17 cellular contexts compared by ENCODE assay signal in the genomic region with DNA sequence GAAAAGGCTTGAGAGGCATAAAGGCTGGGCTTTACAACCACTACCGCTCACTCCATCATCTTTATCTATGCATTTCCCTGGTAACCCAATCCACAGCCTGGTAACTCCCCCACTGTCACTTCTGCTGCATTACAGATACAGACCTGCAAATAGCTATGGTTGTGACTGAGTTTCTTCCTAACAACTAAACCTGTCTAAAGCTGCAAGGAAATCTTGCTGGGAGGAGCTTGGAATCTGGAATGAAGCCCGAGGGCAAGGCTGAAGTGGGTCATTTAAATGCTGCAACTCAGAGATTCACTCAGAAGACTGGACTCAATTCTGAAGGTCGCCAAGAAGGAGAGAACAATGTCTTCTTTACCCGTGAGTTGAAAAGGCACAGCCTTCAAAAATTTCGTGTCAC. TPM values are rescaled to one million over a fixed set of nuclear protein-coding genes. Genes with fewer than 3 reads are reported as not detected.
DNase-seq lines count a peak whose midpoint lies in the region; ATAC-seq lines count a peak whose summit lies in the region.
"Had no signal": no experiment of that assay in that cellular context is flagged by ENCODE, and none has a peak within 500 bp of the region (broad histone marks: within the 10 kb centered on the region; RNA-seq: fewer than 3 reads in every experiment).

A gene with protein sequence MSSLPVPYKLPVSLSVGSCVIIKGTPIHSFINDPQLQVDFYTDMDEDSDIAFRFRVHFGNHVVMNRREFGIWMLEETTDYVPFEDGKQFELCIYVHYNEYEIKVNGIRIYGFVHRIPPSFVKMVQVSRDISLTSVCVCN (plus strand): TSS at position 301 of the 400 bp plus-strand sequence. CDS start 45 bp downstream, at position 346.

- no peak within 1 kb of the TSS for H2AFZ ChIP-seq in neuronal stem cell (ENCODE audit: low read length)

- H3K79me1 ChIP-seq in neuronal stem cell (ENCODE audit: low read depth, low read length) = no peaks in the 10 kb centered on the region

- H4K8ac ChIP-seq in neuronal stem cell (ENCODE audit: low read depth, low read length) = peak within 1 kb of the TSS; percentile 1

- H2BK15ac ChIP-seq in neuronal stem cell (ENCODE audit: low read length) = no peak within 1 kb of the TSS

- DNase-seq in DMS79 treated with DMSO at 0.1 percent for 48 hours (lab: John Stamatoyannopoulos, UW) (peak; percentile 27), NCI-H2029 treated with DMSO at 0.1 percent for 48 hours (lab: John Stamatoyannopoulos, UW) (peak; percentile 5), OCI-M1 (lab: John Stamatoyannopoulos, UW) (peak; percentile 57), neuronal stem cell (ENCODE audit: low spot score) (no peak), NCI-H446 (lab: John Stamatoyannopoulos, UW) (no peak), dedifferentiated amniotic fluid mesenchymal stem cell (ENCODE audit: extremely low spot score) (no peak)
- DNase-seq: CD4-positive, alpha-beta memory T cell; EL; H9; HFFc6; MG63; NCI-H187; NCI-H748 treated with DMSO at 0.1 percent for 48 hours had no signal

- H3K4me3 ChIP-seq in neuronal stem cell (ENCODE audit: low read length in 2 of 2) = peak within 1 kb of the TSS in 1 of 2 donors; percentile 63
- H3K4me3 ChIP-seq: BLaER1 treated with 17β-estradiol and CSF1 and Interleukin-3, amounts not matched to agents 10 nM and 100 nM; MG63; SJSA1 had no signal

- no peak within 1 kb of the TSS for H3K14ac ChIP-seq in neuronal stem cell (ENCODE audit: low read length)

- H3K36me3 ChIP-seq in neuronal stem cell (replicated peaks in 1 of 2; ENCODE audit: control insufficient read depth in 2 of 2, insufficient read depth in 2 of 2, low read length in 2 of 2) = no peaks in the 10 kb centered on the region
- H3K36me3 ChIP-seq: BLaER1 treated with 17β-estradiol and CSF1 and Interleukin-3, amounts not matched to agents 10 nM and 100 nM; MG63; SJSA1 had no signal

- H3K23ac ChIP-seq in neuronal stem cell (ENCODE audit: low read depth, low read length, poor library complexity) = no peak within 1 kb of the TSS

- H4K91ac ChIP-seq in neuronal stem cell (ENCODE audit: low read depth, low read length, poor library complexity) = no peak within 1 kb of the TSS

- no peak within 1 kb of the TSS for H2BK12ac ChIP-seq in neuronal stem cell (ENCODE audit: low read length)

- H2BK5ac ChIP-seq in neuronal stem cell (ENCODE audit: low read length) = no peak within 1 kb of the TSS

- no peak within 1 kb of the TSS for H2AK5ac ChIP-seq in neuronal stem cell (ENCODE audit: low read depth, low read length)

- H3K18ac ChIP-seq in neuronal stem cell (ENCODE audit: low read length) = no peak within 1 kb of the TSS

- no peak within 1 kb of the TSS for H3K4ac ChIP-seq in neuronal stem cell (ENCODE audit: low read length)

- no peak for ATAC-seq in HG02798 (IDR thresholded peaks at IDR 0.05; ENCODE audit: poor library complexity, unreplicated experiment)
- ATAC-seq: Right ventricle myocardium inferior had no signal

- no peak within 1 kb of the TSS for H2BK120ac ChIP-seq in neuronal stem cell (ENCODE audit: low read depth, low read length)

- H3K4me1 ChIP-seq in neuronal stem cell (ENCODE audit: control insufficient read depth in 2 of 2, insufficient read depth in 1 of 2, low read depth in 1 of 2, low read length in 2 of 2) = no peaks in the 10 kb centered on the region
- H3K4me1 ChIP-seq: SJSA1 had no signal

- no peak within 1 kb of the TSS for H3K27ac ChIP-seq in neuronal stem cell (replicated peaks; ENCODE audit: low read length)
- H3K27ac ChIP-seq: BLaER1 treated with 17β-estradiol and CSF1 and Interleukin-3, amounts not matched to agents 10 nM and 100 nM; SJSA1 had no signal

- H3K9me3 ChIP-seq in neuronal stem cell (replicated peaks in 1 of 2; ENCODE audit: control insufficient read depth in 2 of 2, insufficient read depth in 1 of 2, low read depth in 1 of 2, low read length in 2 of 2) = peaks cover 0 to 2% of the 10 kb centered on the region in 2 donors
- H3K9me3 ChIP-seq: MG63, SJSA1 had no signal

- H3K4me2 ChIP-seq in neuronal stem cell (ENCODE audit: insufficient read depth, low read length, poor library complexity, severe bottlenecking) = no peak within 1 kb of the TSS
- H3K4me2 ChIP-seq: BLaER1 treated with 17β-estradiol and CSF1 and Interleukin-3, amounts not matched to agents 10 nM and 100 nM had no signal

- H3K27me3 ChIP-seq in neuronal stem cell (ENCODE audit: control insufficient read depth in 3 of 3, insufficient read depth in 3 of 3, low read depth in 1 of 3, low read length in 3 of 3) = peaks cover 0 to 6% (median 0%) of the 10 kb centered on the region in 3 experiments
- H3K27me3 ChIP-seq: BLaER1 treated with 17β-estradiol and CSF1 and Interleukin-3, amounts not matched to agents 10 nM and 100 nM had no signal

- no CpG with 5 or more reads among the region's 5 CpGs for WGBS in neuronal stem cell (ENCODE audit: extremely low coverage in 2 of 2, insufficient read length in 2 of 2, insufficient replicate concordance in 1 of 2), 2 donors

- no peak within 1 kb of the TSS for H3K9ac ChIP-seq in neuronal stem cell (ENCODE audit: low read depth, low read length, poor library complexity)
- H3K9ac ChIP-seq: BLaER1 treated with 17β-estradiol and CSF1 and Interleukin-3, amounts not matched to agents 10 nM and 100 nM had no signal

RNA-seq across cellular contexts. Expression of the gene that starts here (rescaled TPM):
- not detected for polyA plus RNA-seq in neuronal stem cell (2013, experiment 1 of 2)
- polyA plus RNA-seq in neuronal stem cell (2013, experiment 2 of 2) = not detected
- polyA plus RNA-seq: CD4-positive, alpha-beta memory T cell had no signal

Comparison
In these comparisons a context has a peak if more than half of its experiments do, and no peak if none do; other contexts are left out.
1. DNase-seq: peak in DMS79 treated with DMSO at 0.1 percent for 48 hours (single experiment), NCI-H2029 treated with DMSO at 0.1 percent for 48 hours (single experiment) and OCI-M1 (single experiment); none in neuronal stem cell (single experiment), NCI-H446 (0 of 2) and dedifferentiated amniotic fluid mesenchymal stem cell (single experiment).